ENCODE assay signal across 8 cellular contexts in genomic region chr13:20828540-20829364, GRCh38. TPM values are rescaled to one million over a fixed set of nuclear protein-coding genes. Genes with fewer than 3 reads are reported as not detected.
DNase-seq lines count a peak whose midpoint lies in the region; ATAC-seq, FAIRE-seq and TF ChIP-seq lines count a peak whose summit lies in the region.

No MANE protein-coding gene starts in this region.

- peaks cover 9 to 15% (median 14%) of the 10 kb centered on the region in 4 donors for H3K4me1 Mint-ChIP-seq in CD4-positive, CD25-positive, alpha-beta regulatory T cell
- H3K4me1 Mint-ChIP-seq in mesothelial cell of epicardium = peaks cover 26% of the 10 kb centered on the region

- H3K9me3 ChIP-seq in CD4-positive, CD25-positive, alpha-beta regulatory T cell (ENCODE audit: control insufficient read depth in 2 of 2, low read length in 2 of 2) = no peaks in the 10 kb centered on the region
- H3K9me3 ChIP-seq in MG63 (no peaks in the 10 kb centered on the region), vagina (no peaks in the 10 kb centered on the region)

- no peaks in the 10 kb centered on the region for H3K27me3 ChIP-seq in CD4-positive, CD25-positive, alpha-beta regulatory T cell (ENCODE audit: control insufficient read depth, insufficient read depth, low read length)
- H3K27me3 ChIP-seq in MG63 (no peaks in the 10 kb centered on the region), vagina (no peaks in the 10 kb centered on the region)

- no peak overlapping the region for H3K27ac ChIP-seq in CD4-positive, CD25-positive, alpha-beta regulatory T cell (ENCODE audit: insufficient read depth, low read length, poor library complexity, severe bottlenecking)
- H3K27ac ChIP-seq in vagina = peak overlapping the region; percentile 25

- no peak for TF ChIP-seq POLR2A in vagina (IDR thresholded peaks at IDR 0.05)

- peak overlapping the region; percentile 73 for H3K4me3 ChIP-seq in CD4-positive, CD25-positive, alpha-beta regulatory T cell (ENCODE audit: low read depth, low read length)
- H3K4me3 ChIP-seq in MG63 (peak overlapping the region; percentile 17), vagina (peak overlapping the region in 1 of 2 donors; percentile 28)

- no peaks in the 10 kb centered on the region for H3K27me3 Mint-ChIP-seq in CD4-positive, CD25-positive, alpha-beta regulatory T cell
- H3K27me3 Mint-ChIP-seq in mesothelial cell of epicardium (ENCODE audit: low read depth) = no peaks in the 10 kb centered on the region

- peaks cover 3% of the 10 kb centered on the region for H3K4me1 ChIP-seq in CD4-positive, CD25-positive, alpha-beta regulatory T cell (ENCODE audit: control insufficient read depth, insufficient read depth, low read length, poor library complexity, severe bottlenecking)
- peaks cover 9% of the 10 kb centered on the region for H3K4me1 ChIP-seq in vagina

- peak overlapping the region in 2 of 3 donors; percentile 33 to 80 for H3K27ac Mint-ChIP-seq in CD4-positive, CD25-positive, alpha-beta regulatory T cell
- peak overlapping the region; percentile 7 for H3K27ac Mint-ChIP-seq in mesothelial cell of epicardium

- DNase-seq in CD4-positive, CD25-positive, alpha-beta regulatory T cell = peak; percentile 33 to 80 (median 74)
- no peak for DNase-seq in MG63
- peak; percentile 37 for DNase-seq in effector CD4-positive, alpha-beta T cell
- DNase-seq in mesothelial cell of epicardium (ENCODE audit: low spot score in 2 of 2, unreplicated experiment in 2 of 2) = no peak
- DNase-seq in vagina (ENCODE audit: extremely low spot score in 2 of 2) = no peak
- DNase-seq in NCI-H1930 (lab: John Stamatoyannopoulos, UW) = no peak

- H3K36me3 Mint-ChIP-seq in CD4-positive, CD25-positive, alpha-beta regulatory T cell = no peaks in the 10 kb centered on the region
- H3K36me3 Mint-ChIP-seq in mesothelial cell of epicardium = no peaks in the 10 kb centered on the region

- peaks cover 7% of the 10 kb centered on the region for H3K36me3 ChIP-seq in CD4-positive, CD25-positive, alpha-beta regulatory T cell (ENCODE audit: control insufficient read depth, insufficient read depth, low read length)
- H3K36me3 ChIP-seq in MG63 = peaks cover 7% of the 10 kb centered on the region
- H3K36me3 ChIP-seq in vagina = no peaks in the 10 kb centered on the region

- TF ChIP-seq CTCF in mesothelial cell of epicardium (IDR thresholded peaks at IDR 0.05; ENCODE audit: unreplicated experiment) (peak; percentile 74), vagina (IDR thresholded peaks at IDR 0.05) (peak; percentile 48 to 83 (median 79))

- intact Hi-C loops in vagina (cut with DNase I) = loop anchor here (5.0 kb wide), 1 partner anchor 121 kb away; no protein-coding TSS in a partner anchor

- no peaks in the 10 kb centered on the region for H3K9me3 Mint-ChIP-seq in CD4-positive, CD25-positive, alpha-beta regulatory T cell
- H3K9me3 Mint-ChIP-seq in mesothelial cell of epicardium = no peaks in the 10 kb centered on the region

- peak; percentile 77 to 85 for ATAC-seq in CD4-positive, CD25-positive, alpha-beta regulatory T cell (ENCODE audit: low read depth in 2 of 2)
- peak; percentile 59 for ATAC-seq in GM18498 (IDR thresholded peaks at IDR 0.05; ENCODE audit: unreplicated experiment)

- H3K4me3 Mint-ChIP-seq in CD4-positive, CD25-positive, alpha-beta regulatory T cell = peak overlapping the region in 2 of 4 donors; percentile 12 to 47
- H3K4me3 Mint-ChIP-seq in mesothelial cell of epicardium = no peak overlapping the region

- peak; percentile 59 for FAIRE-seq in TTC549 (lab: Jason Lieb, UNC)

RNA-seq across cellular contexts. Expression of gene EEF1AKMT1, which starts 55.0 kb away (rescaled TPM):
- 3.0 TPM for total RNA-seq in CD4-positive, CD25-positive, alpha-beta regulatory T cell
- 10 to 100 TPM; 10.6 to 22.4 (median 17.1) TPM for polyA plus RNA-seq in CD4-positive, CD25-positive, alpha-beta regulatory T cell
- 14.4 and 41.1 TPM in 2 replicates for total RNA-seq in MG63 (2014; rRNA removed; shearing (Covaris generic); ENCODE audit: low replicate concordance)
- total RNA-seq in mesothelial cell of epicardium (9.5 to 12.4 TPM (median 10.4 TPM) in 3 replicates), vagina (6.9 TPM)

Comparison
In these comparisons a context has a peak if more than half of its experiments do, and no peak if none do; other contexts are left out.
1. DNase-seq: peak in CD4-positive, CD25-positive, alpha-beta regulatory T cell (3 of 3) and effector CD4-positive, alpha-beta T cell (single experiment); none in MG63 (single experiment), mesothelial cell of epicardium (0 of 2), vagina (0 of 2) and NCI-H1930 (0 of 2).